22 cellular contexts compared by ENCODE assay signal in genomic region chr16:77700846-77701245, GRCh38. TPM values are rescaled to one million over a fixed set of nuclear protein-coding genes. Genes with fewer than 3 reads are reported as not detected.
DNase-seq lines count a peak whose midpoint lies in the region; TF ChIP-seq lines count a peak whose summit lies in the region.
"Had no signal": no experiment of that assay in that cellular context is flagged by ENCODE, and none has a peak within 500 bp of the region (broad histone marks: within the 10 kb centered on the region; RNA-seq: fewer than 3 reads in every experiment).

No MANE protein-coding gene starts in this region.

- TF ChIP-seq EP300 in esophagus muscularis mucosa (IDR thresholded peaks at IDR 0.05), result no peak

- H4K20me1 ChIP-seq in mammary epithelial cell (ENCODE audit: insufficient read depth, low read length), result no peaks in the 10 kb centered on the region

- no peaks in the 10 kb centered on the region for H3K9me3 ChIP-seq in esophagus muscularis mucosa
- H3K9me3 ChIP-seq in mammary epithelial cell (replicated peaks; ENCODE audit: insufficient read depth, low read length), result peaks cover 2% of the 10 kb centered on the region
- H3K9me3 ChIP-seq: BE2C, SJCRH30 had no signal

- BruUV-seq in mammary epithelial cell (replicated peaks; lab: Mats Ljungman, UMichigan), result no TSS peak

- in situ Hi-C loops in mammary epithelial cell (cut with MboI; ENCODE audit: low sequenced_read_pairs in 2 of 2), result no loop called here

- CTCF ChIA-PET in mammary epithelial cell (lab: Charles Lee; ENCODE audit: low non-redundant PET), result no interaction called here

- H3K4me2 ChIP-seq in mammary epithelial cell (ENCODE audit: insufficient read depth, low read depth, low read length), result no peak overlapping the region

- no peak for TF ChIP-seq CTCF in esophagus muscularis mucosa (IDR thresholded peaks at IDR 0.05)
- TF ChIP-seq CTCF in mammary epithelial cell (conservative IDR thresholded peaks at IDR 0.05 in 1 of 2, IDR thresholded peaks at IDR 0.05 in 1 of 2; ENCODE audit: extremely low read depth in 1 of 2, insufficient read depth in 1 of 2, low read depth in 1 of 2, low read length in 2 of 2), result no peak

- no peak overlapping the region for H3K4me3 ChIP-seq in esophagus muscularis mucosa
- no peak overlapping the region for H3K4me3 ChIP-seq in mammary epithelial cell (replicated peaks in 1 of 3; ENCODE audit: insufficient read depth in 1 of 3, low read depth in 2 of 3, low read length in 3 of 3)
- H3K4me3 ChIP-seq: SJCRH30 had no signal

- intact Hi-C loops in esophagus muscularis mucosa (cut with DNase I) (no loop called here), mammary epithelial cell (cut with micrococcal nuclease) (no loop called here)

- H3K4me1 ChIP-seq in esophagus muscularis mucosa (no peaks in the 10 kb centered on the region), mammary epithelial cell (ENCODE audit: insufficient read depth, low read length) (no peaks in the 10 kb centered on the region)
- H3K4me1 ChIP-seq: BE2C, SJCRH30 had no signal

- H3K27me3 ChIP-seq in esophagus muscularis mucosa (no peaks in the 10 kb centered on the region), mammary epithelial cell (ENCODE audit: insufficient read depth, low read length) (no peaks in the 10 kb centered on the region)
- H3K27me3 ChIP-seq: BE2C, SJCRH30 had no signal

- H3K27ac ChIP-seq in esophagus muscularis mucosa (replicated peaks in 1 of 4), result no peak overlapping the region
- no peak overlapping the region for H3K27ac ChIP-seq in mammary epithelial cell (ENCODE audit: insufficient read depth, low read depth, low read length)
- H3K27ac ChIP-seq: SJCRH30 had no signal

- H3K36me3 ChIP-seq in esophagus muscularis mucosa (no peaks in the 10 kb centered on the region), mammary epithelial cell (ENCODE audit: insufficient read depth, low read length) (no peaks in the 10 kb centered on the region)
- H3K36me3 ChIP-seq: BE2C, SJCRH30 had no signal

- dilution Hi-C loops in mammary epithelial cell (cut with HindIII; ENCODE audit: low sequenced_read_pairs), result no loop called here

- H3K79me2 ChIP-seq in mammary epithelial cell (ENCODE audit: insufficient read depth, low read length), result no peaks in the 10 kb centered on the region

- WGBS in esophagus muscularis mucosa, result 86% methylated on average over 1 of the region's 1 CpG
- 80% methylated on average over 1 of the region's 1 CpG for WGBS in mammary epithelial cell (ENCODE audit: low coverage, missing lambda C conversion rate)

- no peak overlapping the region for H3K9ac ChIP-seq in mammary epithelial cell (ENCODE audit: insufficient read depth, low read length)

- no peak for TF ChIP-seq POLR2A in esophagus muscularis mucosa (IDR thresholded peaks at IDR 0.05; ENCODE audit: low read depth)

- no peak overlapping the region for H2AFZ ChIP-seq in mammary epithelial cell (ENCODE audit: low read depth, low read length)

- peak; percentile 37 for DNase-seq in SKM-1 treated with dmso at 0.1 percent for 144 hours (lab: John Stamatoyannopoulos, UW; ENCODE audit: unreplicated experiment)
- DNase-seq in SKM-1 (lab: John Stamatoyannopoulos, UW; ENCODE audit: unreplicated experiment), result no peak
- DNase-seq in NOMO-1 treated with DMSO at 0.1 percent for 48 hours (lab: John Stamatoyannopoulos, UW; ENCODE audit: unreplicated experiment), result peak; percentile 41
- peak; percentile 17 for DNase-seq in esophagus muscularis mucosa (ENCODE audit: extremely low spot score)
- no peak for DNase-seq in CD1c-positive myeloid dendritic cell (ENCODE audit: extremely low spot score)
- DNase-seq in mammary epithelial cell, result no peak
- DNase-seq in SW480 (ENCODE audit: low spot score), result no peak
- DNase-seq: 8988T; ACHN; BE2C; Calu3; DMS79 treated with DMSO at 0.1 percent for 48 hours; Karpas-422; NCI-H1048; NCI-H1417; NCI-H1694; NCI-H2029 treated with DMSO at 0.1 percent for 48 hours; NCI-H446 treated with DMSO at 0.1 percent for 48 hours; NCI-H526; NCI-H82; NK-92 treated with Interleukin-12 subunit alpha and Interleukin-12 subunit beta, amount 100 ng/mL, for 24 hours; SJCRH30 had no signal

RNA-seq across cellular contexts. Expression of gene NUDT7, which starts 21.5 kb away (rescaled TPM):
- 10 to 100 TPM in 2 of 4 donors, 1 to 10 TPM in 2; 6.8 to 16.2 (median 11.0) TPM for total RNA-seq in esophagus muscularis mucosa
- total RNA-seq in mammary epithelial cell, result 1 to 10 TPM; 2.8 to 5.1 TPM
- 7.1 TPM for polyA plus RNA-seq in mammary epithelial cell
- not detected for polyA minus RNA-seq in mammary epithelial cell
- total RNA-seq: SJCRH30 had no signal

Comparison
In these comparisons a context has a peak if more than half of its experiments do, and no peak if none do; other contexts are left out.
1. DNase-seq: peak in SKM-1 treated with dmso at 0.1 percent for 144 hours (single experiment), NOMO-1 treated with DMSO at 0.1 percent for 48 hours (single experiment) and esophagus muscularis mucosa (single experiment); none in SKM-1 (single experiment), CD1c-positive myeloid dendritic cell (single experiment), mammary epithelial cell (single experiment) and SW480 (single experiment).